ENCODE assay signal across 8 cellular contexts in genomic region chr7:85191383-85191782, GRCh38. TPM values are rescaled to one million over a fixed set of nuclear protein-coding genes. Genes with fewer than 3 reads are reported as not detected.
A peak's percentile ranks its signal among the peaks of the same experiment; 100 is the strongest.
DNase-seq lines count a peak whose midpoint lies in the region; ATAC-seq and TF ChIP-seq lines count a peak whose summit lies in the region.

No MANE protein-coding gene starts in this region.

- no peaks in the 10 kb centered on the region for H3K9me3 ChIP-seq in osteoblast (ENCODE audit: low read depth, low read length)
- H3K9me3 ChIP-seq in upper lobe of left lung = no peaks in the 10 kb centered on the region

- no peaks in the 10 kb centered on the region for H3K36me3 ChIP-seq in osteoblast (ENCODE audit: insufficient read depth, low read length)
- no peaks in the 10 kb centered on the region for H3K36me3 ChIP-seq in upper lobe of left lung

- H3K27me3 ChIP-seq in osteoblast (ENCODE audit: insufficient read depth, low read length) (peaks cover 53% of the 10 kb centered on the region), upper lobe of left lung (no peaks in the 10 kb centered on the region)

- H3K4me3 Mint-ChIP-seq in immature natural killer cell = no peak overlapping the region
- H3K4me3 Mint-ChIP-seq in activated CD8-positive, alpha-beta memory T cell treated with anti-CD3 and anti-CD28 coated beads, Interleukin-2, amount 10 ng/mL, durations not matched to agents 7 days and 5 days = no peak overlapping the region

- no peak overlapping the region for H3K27ac ChIP-seq in coronary artery
- H3K27ac ChIP-seq in osteoblast (ENCODE audit: low read depth, low read length) = no peak overlapping the region
- H3K27ac ChIP-seq in upper lobe of left lung = no peak overlapping the region

- 7 to 8% methylated on average over 1 of the region's 1 CpG for WGBS in upper lobe of left lung, 2 donors

- no peak for TF ChIP-seq EP300 in upper lobe of left lung (IDR thresholded peaks at IDR 0.05)

- peaks cover 0 to 4% (median 0%) of the 10 kb centered on the region in 3 donors for H3K36me3 Mint-ChIP-seq in immature natural killer cell
- no peaks in the 10 kb centered on the region for H3K36me3 Mint-ChIP-seq in activated CD8-positive, alpha-beta memory T cell treated with anti-CD3 and anti-CD28 coated beads, Interleukin-2, amount 10 ng/mL, durations not matched to agents 7 days and 5 days

- no peak overlapping the region for H3K27ac Mint-ChIP-seq in immature natural killer cell
- no peak overlapping the region for H3K27ac Mint-ChIP-seq in activated CD8-positive, alpha-beta memory T cell treated with anti-CD3 and anti-CD28 coated beads, Interleukin-2, amount 10 ng/mL, durations not matched to agents 7 days and 5 days

- no peak for TF ChIP-seq POLR2A in upper lobe of left lung (IDR thresholded peaks at IDR 0.05)

- CTCF ChIA-PET in activated CD8-positive, alpha-beta memory T cell treated with anti-CD3 and anti-CD28 coated beads, Interleukin-2, amount 10 ng/mL, durations not matched to agents 7 days and 5 days (lab: Charles Lee) = no interaction called here

- no peak overlapping the region for H2AFZ ChIP-seq in osteoblast (ENCODE audit: low read length)

- H3K79me2 ChIP-seq in osteoblast (ENCODE audit: insufficient read depth, low read length) = no peaks in the 10 kb centered on the region

- TF ChIP-seq CTCF in coronary artery (IDR thresholded peaks at IDR 0.05) (peak; percentile 17), osteoblast (IDR thresholded peaks at IDR 0.05; ENCODE audit: extremely low read depth, low read depth, low read length) (peak; percentile 46), upper lobe of left lung (IDR thresholded peaks at IDR 0.05) (peak in 1 of 6 experiments; percentile 29)

- H3K4me1 Mint-ChIP-seq in immature natural killer cell = no peaks in the 10 kb centered on the region
- H3K4me1 Mint-ChIP-seq in activated CD8-positive, alpha-beta memory T cell treated with anti-CD3 and anti-CD28 coated beads, Interleukin-2, amount 10 ng/mL, durations not matched to agents 7 days and 5 days = no peaks in the 10 kb centered on the region

- H3K4me2 ChIP-seq in osteoblast (ENCODE audit: insufficient read depth, low read length) = no peak overlapping the region

- H3K4me3 ChIP-seq in coronary artery = no peak overlapping the region
- H3K4me3 ChIP-seq in osteoblast (ENCODE audit: insufficient read depth, low read length) = no peak overlapping the region
- no peak overlapping the region for H3K4me3 ChIP-seq in upper lobe of left lung

- ATAC-seq in activated CD8-positive, alpha-beta memory T cell treated with anti-CD3 and anti-CD28 coated beads, Interleukin-2, amount 10 ng/mL, durations not matched to agents 7 days and 5 days = no peak
- ATAC-seq in upper lobe of left lung (ENCODE audit: low FRiP score in 2 of 2) = no peak

- H3K27me3 Mint-ChIP-seq in immature natural killer cell (ENCODE audit: low read depth in 3 of 3) = peaks cover 0 to 3% (median 0%) of the 10 kb centered on the region in 3 donors
- H3K27me3 Mint-ChIP-seq in activated CD8-positive, alpha-beta memory T cell treated with anti-CD3 and anti-CD28 coated beads, Interleukin-2, amount 10 ng/mL, durations not matched to agents 7 days and 5 days = peaks cover 13% of the 10 kb centered on the region

- H4K20me1 ChIP-seq in osteoblast (ENCODE audit: insufficient read depth, low read length) = no peaks in the 10 kb centered on the region

- peaks cover 3 to 28% (median 8%) of the 10 kb centered on the region in 6 donors for H3K9me3 Mint-ChIP-seq in immature natural killer cell
- no peaks in the 10 kb centered on the region for H3K9me3 Mint-ChIP-seq in activated CD8-positive, alpha-beta memory T cell treated with anti-CD3 and anti-CD28 coated beads, Interleukin-2, amount 10 ng/mL, durations not matched to agents 7 days and 5 days (ENCODE audit: low read depth)

- DNase-seq in GM03348 (ENCODE audit: low spot score) (peak; percentile 25), NCI-H1048 (lab: John Stamatoyannopoulos, UW) (peak; percentile 3), coronary artery (ENCODE audit: low spot score) (no peak), osteoblast (ENCODE audit: insufficient read length, low spot score, missing footprints) (no peak), immature natural killer cell (no peak), occipital lobe (lab: John Stamatoyannopoulos, UW) (no peak), upper lobe of left lung (no peak)
- no peak for DNase-seq in activated CD8-positive, alpha-beta memory T cell treated with anti-CD3 and anti-CD28 coated beads, Interleukin-2, amount 10 ng/mL, durations not matched to agents 7 days and 5 days

- H3K4me1 ChIP-seq in osteoblast (ENCODE audit: insufficient read depth, low read length) (no peaks in the 10 kb centered on the region), upper lobe of left lung (peaks cover 0 to 10% (median 8%) of the 10 kb centered on the region in 4 donors)

RNA-seq across cellular contexts. Expression of gene SEMA3D, which starts 4.5 kb away (rescaled TPM):
- 0.59 and 0.72 TPM in 2 replicates for total RNA-seq in osteoblast
- polyA plus RNA-seq in immature natural killer cell = not detected
- not detected for total RNA-seq in activated CD8-positive, alpha-beta memory T cell treated with anti-CD3 and anti-CD28 coated beads, Interleukin-2, amount 10 ng/mL, durations not matched to agents 7 days and 5 days
- total RNA-seq in occipital lobe = 4.4 TPM
- total RNA-seq in upper lobe of left lung = 1 to 10 TPM; 1.7 to 8.1 (median 3.5) TPM

Comparison
In these comparisons a context has a peak if more than half of its experiments do, and no peak if none do; other contexts are left out.
1. DNase-seq: peak in GM03348 (single experiment) and NCI-H1048 (single experiment); none in coronary artery (single experiment), osteoblast (single experiment), immature natural killer cell (0 of 3), activated CD8-positive, alpha-beta memory T cell treated with anti-CD3 and anti-CD28 coated beads, Interleukin-2, amount 10 ng/mL, durations not matched to agents 7 days and 5 days (single experiment), occipital lobe (single experiment) and upper lobe of left lung (0 of 2).